Comparison of ENCODE assay signal across 8 cellular contexts in genomic region chr9:74777136-74777879, GRCh38.
A peak's percentile ranks its signal among the peaks of the same experiment; 100 is the strongest.
DNase-seq lines count a peak whose midpoint lies in the region; ATAC-seq lines count a peak whose summit lies in the region.

No MANE protein-coding gene starts in this region.

- no peaks in the 10 kb centered on the region for H3K79me1 ChIP-seq in mesenchymal stem cell (replicated peaks; ENCODE audit: low read length, poor library complexity, severe bottlenecking)

- POLR2A ChIA-PET in activated CD4-positive, alpha-beta memory T cell treated with anti-CD3 and anti-CD28 coated beads for 36 hours (lab: Charles Lee): no interaction called here

- H3K4me3 ChIP-seq in mesenchymal stem cell (ENCODE audit: insufficient read depth in 1 of 2, low read depth in 1 of 2, low read length in 2 of 2): no peak overlapping the region

- H3K27ac ChIP-seq in mesenchymal stem cell (ENCODE audit: low read length, poor library complexity, severe bottlenecking): no peak overlapping the region

- ATAC-seq in HG02588 (IDR thresholded peaks at IDR 0.05; ENCODE audit: unreplicated experiment): peak; percentile 62

- H3K4ac ChIP-seq in mesenchymal stem cell (ENCODE audit: low read depth in 1 of 2, low read length in 2 of 2): no peak overlapping the region

- no peaks in the 10 kb centered on the region for H3K9me3 ChIP-seq in mesenchymal stem cell (ENCODE audit: control insufficient read depth, low read length)

- H2BK5ac ChIP-seq in mesenchymal stem cell (ENCODE audit: low read depth, low read length, poor library complexity, severe bottlenecking): no peak overlapping the region

- no peaks in the 10 kb centered on the region for H3K36me3 ChIP-seq in mesenchymal stem cell (ENCODE audit: control insufficient read depth in 1 of 2, insufficient read depth in 2 of 2, low read depth in 1 of 2, low read length in 2 of 2)

- no peak overlapping the region for H3K9ac ChIP-seq in mesenchymal stem cell (ENCODE audit: low read length)

- H3K4me3 Mint-ChIP-seq in activated CD4-positive, alpha-beta memory T cell treated with anti-CD3 and anti-CD28 coated beads for 36 hours: no peak overlapping the region

- H2AK5ac ChIP-seq in mesenchymal stem cell (ENCODE audit: low read length, severe bottlenecking): no peak overlapping the region

- H2BK12ac ChIP-seq in mesenchymal stem cell (ENCODE audit: low read length in 2 of 2): no peak overlapping the region

- H4K91ac ChIP-seq in mesenchymal stem cell (ENCODE audit: low read length): no peak overlapping the region

- no peak overlapping the region for H3K23ac ChIP-seq in mesenchymal stem cell (ENCODE audit: low read length in 2 of 2)

- peaks cover 12% of the 10 kb centered on the region for H3K27me3 Mint-ChIP-seq in activated CD4-positive, alpha-beta memory T cell treated with anti-CD3 and anti-CD28 coated beads for 36 hours

- H3K36me3 Mint-ChIP-seq in activated CD4-positive, alpha-beta memory T cell treated with anti-CD3 and anti-CD28 coated beads for 36 hours: no peaks in the 10 kb centered on the region

- no peaks in the 10 kb centered on the region for H3K27me3 ChIP-seq in mesenchymal stem cell (ENCODE audit: control insufficient read depth in 1 of 2, insufficient read depth in 1 of 2, low read length in 2 of 2)

- peak; percentile 31 for DNase-seq in NCI-H1694 (lab: John Stamatoyannopoulos, UW)
- no peak for DNase-seq in NCI-H1694 treated with DMSO at 0.1 percent for 48 hours (lab: John Stamatoyannopoulos, UW)
- peak; percentile 10 for DNase-seq in NCI-H2171 (lab: John Stamatoyannopoulos, UW)
- DNase-seq in activated CD4-positive, alpha-beta memory T cell treated with anti-CD3 and anti-CD28 coated beads for 36 hours: peak; percentile 76
- DNase-seq in effector CD4-positive, alpha-beta T cell: peak; percentile 67
- peak; percentile 64 for DNase-seq in mesenchymal stem cell
- DNase-seq in stimulated activated CD8-positive, alpha-beta memory T cell treated with anti-CD3 and anti-CD28 coated beads, Interleukin-4, amount 100 ng/mL, for 48 hours: peak; percentile 79

- no peaks in the 10 kb centered on the region for H3K9me3 Mint-ChIP-seq in activated CD4-positive, alpha-beta memory T cell treated with anti-CD3 and anti-CD28 coated beads for 36 hours

- H3K4me2 ChIP-seq in mesenchymal stem cell (ENCODE audit: low read length, poor library complexity, severe bottlenecking): no peak overlapping the region

- H2BK15ac ChIP-seq in mesenchymal stem cell (ENCODE audit: low read depth, poor library complexity, severe bottlenecking): no peak overlapping the region

- H2AFZ ChIP-seq in mesenchymal stem cell (ENCODE audit: low read depth, low read length): no peak overlapping the region

- intact Hi-C loops in activated CD4-positive, alpha-beta memory T cell treated with anti-CD3 and anti-CD28 coated beads for 36 hours (cut with micrococcal nuclease): loop anchor here (1.0 to 10.0 kb wide), 5 partner anchors 175 to 1527 kb away; partner anchors contain the start of gene C9orf40

- no peak overlapping the region for H3K14ac ChIP-seq in mesenchymal stem cell (ENCODE audit: low read length in 2 of 2)

- no peak overlapping the region for H2BK120ac ChIP-seq in mesenchymal stem cell (ENCODE audit: low read depth, low read length)

- H3K18ac ChIP-seq in mesenchymal stem cell (ENCODE audit: low read depth in 1 of 2, low read length in 2 of 2): no peak overlapping the region

- WGBS in mesenchymal stem cell: 37% methylated on average over 6 of the region's 8 CpGs

- H4K8ac ChIP-seq in mesenchymal stem cell (ENCODE audit: low read length): no peak overlapping the region

- H3K27ac Mint-ChIP-seq in activated CD4-positive, alpha-beta memory T cell treated with anti-CD3 and anti-CD28 coated beads for 36 hours: no peak overlapping the region

- no peaks in the 10 kb centered on the region for H3K4me1 Mint-ChIP-seq in activated CD4-positive, alpha-beta memory T cell treated with anti-CD3 and anti-CD28 coated beads for 36 hours (ENCODE audit: low read depth)

- H3K4me1 ChIP-seq in mesenchymal stem cell (ENCODE audit: control insufficient read depth, insufficient read depth, low read depth, low read length): no peaks in the 10 kb centered on the region

- CTCF ChIA-PET in activated CD4-positive, alpha-beta memory T cell treated with anti-CD3 and anti-CD28 coated beads for 36 hours (lab: Charles Lee): interaction anchor here (0.6 to 8.2 kb wide), 17 partner anchors 9 to 630 kb away, joined by 3 to 178 read pairs (median 4); partner anchors contain the start of genes C9orf40 and CARNMT1
